13 cellular contexts compared by ENCODE assay signal in the genomic region with DNA sequence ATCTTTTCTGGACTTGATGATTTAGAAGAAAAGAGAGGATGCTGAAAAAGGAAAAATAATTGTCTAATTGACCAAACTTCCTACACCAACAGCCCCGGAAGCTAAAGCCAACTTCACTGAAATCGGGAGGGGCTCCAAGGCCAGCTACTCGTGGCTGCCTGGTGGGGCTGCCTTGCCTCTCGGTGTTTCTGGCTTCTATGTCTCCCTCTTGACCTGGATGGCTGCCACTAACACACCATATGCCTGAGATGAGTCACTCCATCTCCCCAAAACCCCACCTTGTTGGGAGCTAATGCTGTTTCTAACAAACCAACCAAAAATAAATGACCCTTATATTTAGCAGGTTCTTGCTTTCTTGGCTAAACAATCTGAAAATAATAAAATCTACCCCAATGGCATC.
DNase-seq lines count a peak whose midpoint lies in the region; ATAC-seq and TF ChIP-seq lines count a peak whose summit lies in the region.
"Had no signal": no experiment of that assay in that cellular context is flagged by ENCODE, and none has a peak within 500 bp of the region (broad histone marks: within the 10 kb centered on the region; RNA-seq: fewer than 3 reads in every experiment).

No MANE protein-coding gene starts in this region.

- BruUV-seq in Panc1 (replicated peaks; lab: Mats Ljungman, UMichigan), result no TSS peak

- H3K4me1 ChIP-seq in Panc1 (ENCODE audit: control insufficient read depth, insufficient read depth, low read length) (peaks cover 25% of the 10 kb centered on the region), endodermal cell (ENCODE audit: control insufficient read depth, insufficient read depth, low read length) (no peaks in the 10 kb centered on the region), ovary (ENCODE audit: insufficient read depth) (peaks cover 14% of the 10 kb centered on the region)

- H3K36me3 Mint-ChIP-seq in activated CD4-positive, alpha-beta T cell treated with anti-CD3 and anti-CD28 coated beads for 36 hours (ENCODE audit: low read depth), result peaks cover 41% of the 10 kb centered on the region
- H3K36me3 Mint-ChIP-seq in endodermal cell (ENCODE audit: low read depth), result peaks cover 5% of the 10 kb centered on the region

- no peak for TF ChIP-seq EP300 in ovary (IDR thresholded peaks at IDR 0.05)

- H3K9me3 ChIP-seq in Panc1 (ENCODE audit: control insufficient read depth, insufficient read depth, low read depth, low read length), result no peaks in the 10 kb centered on the region
- H3K9me3 ChIP-seq in endodermal cell (ENCODE audit: control insufficient read depth, low read length), result no peaks in the 10 kb centered on the region
- H3K9me3 ChIP-seq in ovary, result no peaks in the 10 kb centered on the region

- CTCF ChIA-PET in activated CD4-positive, alpha-beta T cell treated with anti-CD3 and anti-CD28 coated beads for 36 hours (lab: Charles Lee), result interaction anchor here (0.6 to 2.7 kb wide), 10 partner anchors 12 to 294 kb away, joined by 3 to 13 read pairs (median 4); no protein-coding TSS in a partner anchor
- CTCF ChIA-PET in Panc1 (lab: Charles Lee), result no interaction called here

- 88 to 90% methylated on average over 4 of the region's 4 CpGs for WGBS in endodermal cell (ENCODE audit: insufficient coverage in 1 of 2, insufficient read length in 1 of 2), 2 experiments
- WGBS in ovary, 3 donors, result 5 to 17% (median 15%) methylated on average over 4 of the region's 4 CpGs
- 21 to 23% methylated on average over 4 of the region's 4 CpGs for WGBS in lower leg skin, 2 donors

- TF ChIP-seq CTCF in Panc1 (IDR thresholded peaks at IDR 0.05) (no peak), endodermal cell (conservative IDR thresholded peaks at IDR 0.05) (no peak), ovary (IDR thresholded peaks at IDR 0.05) (no peak), lower leg skin (IDR thresholded peaks at IDR 0.05) (no peak)

- H3K36me3 ChIP-seq in Panc1 (ENCODE audit: control insufficient read depth, insufficient read depth, low read length) (peaks cover 9% of the 10 kb centered on the region; the same call in 1 of the 2 replicates), endodermal cell (ENCODE audit: control insufficient read depth, insufficient read depth, low read length) (peaks cover 6% of the 10 kb centered on the region), ovary (no peaks in the 10 kb centered on the region)

- peak overlapping the region; percentile 92 for H3K27ac Mint-ChIP-seq in activated CD4-positive, alpha-beta T cell treated with anti-CD3 and anti-CD28 coated beads for 36 hours
- peak overlapping the region; percentile 9 for H3K27ac Mint-ChIP-seq in endodermal cell
- H3K27ac Mint-ChIP-seq: HFFc6 had no signal

- H3K27me3 ChIP-seq in Panc1 (ENCODE audit: control insufficient read depth, insufficient read depth, low read length) (no peaks in the 10 kb centered on the region), endodermal cell (ENCODE audit: control insufficient read depth, insufficient read depth, low read length, poor library complexity, severe bottlenecking) (no peaks in the 10 kb centered on the region), ovary (no peaks in the 10 kb centered on the region)

- H3K27me3 Mint-ChIP-seq in activated CD4-positive, alpha-beta T cell treated with anti-CD3 and anti-CD28 coated beads for 36 hours, result no peaks in the 10 kb centered on the region
- H3K27me3 Mint-ChIP-seq in endodermal cell (ENCODE audit: insufficient read depth), result no peaks in the 10 kb centered on the region

- intact Hi-C loops in activated CD4-positive, alpha-beta T cell treated with anti-CD3 and anti-CD28 coated beads for 36 hours (cut with DNase I, micrococcal nuclease), result loop anchor here (1.0 to 2.0 kb wide), 2 partner anchors 34 to 333 kb away; no protein-coding TSS in a partner anchor
- intact Hi-C loops in Panc1 (cut with micrococcal nuclease; ENCODE audit: unreplicated experiment), result no loop called here
- intact Hi-C loops in ovary (cut with DNase I), result no loop called here
- intact Hi-C loops in lower leg skin (cut with DNase I; ENCODE audit: low total_unique reads), result no loop called here

- H3K27ac ChIP-seq in Panc1 (ENCODE audit: low read length) (peak overlapping the region; percentile 9; the same call in 1 of the 2 replicates), endodermal cell (ENCODE audit: low read depth, low read length) (no peak overlapping the region), ovary (no peak overlapping the region)
- H3K27ac ChIP-seq: parathyroid adenoma had no signal

- H3K9ac ChIP-seq in endodermal cell (ENCODE audit: extremely low read depth, low read length, poor library complexity, severe bottlenecking), result no peak overlapping the region
- H3K9ac ChIP-seq: parathyroid adenoma had no signal

- no peak for ATAC-seq in activated CD4-positive, alpha-beta T cell treated with anti-CD3 and anti-CD28 coated beads for 36 hours
- ATAC-seq in Panc1 (no peak), GM18517 (IDR thresholded peaks at IDR 0.05; ENCODE audit: unreplicated experiment) (no peak)

- no peak for DNase-seq in activated CD4-positive, alpha-beta T cell treated with anti-CD3 and anti-CD28 coated beads for 36 hours
- DNase-seq in activated CD4-positive, alpha-beta T cell treated with anti-CD3 and anti-CD28 coated beads, Interleukin-2, amount 50 U/mL, for 48 hours, result no peak
- DNase-seq in Panc1 (ENCODE audit: low read depth, low spot score), result no peak
- no peak for DNase-seq in endodermal cell
- peak; percentile 53 to 74 (median 72) for DNase-seq in ovary
- no peak for DNase-seq in lower leg skin (ENCODE audit: low spot score in 2 of 2)
- no peak for DNase-seq in HK-2 (ENCODE audit: unreplicated experiment)
- DNase-seq: DMS79 treated with DMSO at 0.1 percent for 48 hours; erythroblast; HFFc6; stimulated activated CD4-positive, alpha-beta T cell treated with anti-CD3 and anti-CD28 coated beads, Interleukin-4, amount 100 ng/mL, for 1 hour had no signal

- in situ Hi-C loops in Panc1 (cut with HindIII; ENCODE audit: low pct_unique_long_range_greater_than_20kb, low sequenced_read_pairs), result no loop called here

- TF ChIP-seq POLR2A in ovary (IDR thresholded peaks at IDR 0.05), result no peak
- no peak for TF ChIP-seq POLR2A in lower leg skin (IDR thresholded peaks at IDR 0.05)

- H3K9me3 Mint-ChIP-seq in activated CD4-positive, alpha-beta T cell treated with anti-CD3 and anti-CD28 coated beads for 36 hours (ENCODE audit: low read depth), result peaks cover 4% of the 10 kb centered on the region
- H3K9me3 Mint-ChIP-seq in endodermal cell, result no peaks in the 10 kb centered on the region
- H3K9me3 Mint-ChIP-seq: HFFc6 had no signal

- H3K4me3 Mint-ChIP-seq in activated CD4-positive, alpha-beta T cell treated with anti-CD3 and anti-CD28 coated beads for 36 hours, result peak overlapping the region; percentile 15
- H3K4me3 Mint-ChIP-seq in endodermal cell, result no peak overlapping the region
- H3K4me3 Mint-ChIP-seq: HFFc6 had no signal

- H3K4me3 ChIP-seq in Panc1 (ENCODE audit: low read depth in 2 of 2, low read length in 2 of 2) (no peak overlapping the region), endodermal cell (ENCODE audit: low read length) (no peak overlapping the region), ovary (no peak overlapping the region), lower leg skin (ENCODE audit: low read depth, poor library complexity, severe bottlenecking) (no peak overlapping the region)

- POLR2A ChIA-PET in activated CD4-positive, alpha-beta T cell treated with anti-CD3 and anti-CD28 coated beads for 36 hours (lab: Charles Lee), result interaction anchor here (0.6 to 0.9 kb wide), 2 partner anchors 21 to 34 kb away, joined by 3 read pairs; no protein-coding TSS in a partner anchor
- POLR2A ChIA-PET in Panc1 (lab: Charles Lee), result no interaction called here

- peaks cover 91% of the 10 kb centered on the region for H3K4me1 Mint-ChIP-seq in activated CD4-positive, alpha-beta T cell treated with anti-CD3 and anti-CD28 coated beads for 36 hours
- peaks cover 13% of the 10 kb centered on the region for H3K4me1 Mint-ChIP-seq in endodermal cell

Comparison
In these comparisons a context has a peak if more than half of its experiments do, and no peak if none do; other contexts are left out.
1. DNase-seq: peak in ovary (5 of 5); none in activated CD4-positive, alpha-beta T cell treated with anti-CD3 and anti-CD28 coated beads for 36 hours (single experiment), activated CD4-positive, alpha-beta T cell treated with anti-CD3 and anti-CD28 coated beads, Interleukin-2, amount 50 U/mL, for 48 hours (0 of 2), Panc1 (single experiment), endodermal cell (single experiment), lower leg skin (0 of 2) and HK-2 (single experiment).
2. intact Hi-C loops: an anchor here in activated CD4-positive, alpha-beta T cell treated with anti-CD3 and anti-CD28 coated beads for 36 hours (1.0 to 2.0 kb wide); none called in Panc1, ovary and lower leg skin.